2 cellular contexts compared by ENCODE assay signal in genomic region chr17:48601528-48602430, GRCh38.
TF ChIP-seq lines count a peak whose summit lies in the region.

No MANE protein-coding gene starts in this region.

TF ChIP-seq in K562, 482 proteins besides CTCF, POLR2A, EP300 and RAD21:
- TF ChIP-seq ZBTB7A (IDR thresholded peaks at IDR 0.05; ENCODE audit: borderline replicate concordance, control insufficient read depth, low read depth, low read length) (0 out of 2 replicates have a peak, but pooled peaks have one; percentile 2), HDGF (IDR thresholded peaks at IDR 0.05) (no peak)

TF ChIP-seq in GM12891, 5 proteins besides CTCF, POLR2A, EP300 and RAD21:
- TF ChIP-seq POU2F2 (IDR thresholded peaks at IDR 0.05; ENCODE audit: low read depth, low read length), result no peak
- no peak for TF ChIP-seq PAX5 (IDR thresholded peaks at IDR 0.05; ENCODE audit: insufficient read depth, low read length, severe bottlenecking)
- TF ChIP-seq SPI1 (IDR thresholded peaks at IDR 0.05; ENCODE audit: low read depth, low read length), result no peak
- no peak for TF ChIP-seq POLR2AphosphoS5 (IDR thresholded peaks at IDR 0.05; ENCODE audit: low read depth, low read length)
- TF ChIP-seq TAF1 (IDR thresholded peaks at IDR 0.05; ENCODE audit: low read depth, low read length), result no peak
TF ChIP-seq in GM12891: peak in this region for 0.
